1 cellular context compared by ENCODE assay signal in genomic region chr3:36866358-36866757, GRCh38.
TF ChIP-seq lines count a peak whose summit lies in the region.

No MANE protein-coding gene starts in this region.

TF ChIP-seq in GM23338, 12 proteins besides CTCF, POLR2A, EP300 and RAD21 (continued from another document):
- TF ChIP-seq ZNF462 (CRISPR knock-in tag; IDR thresholded peaks at IDR 0.05) (no peak), ZNF114 (CRISPR knock-in tag; IDR thresholded peaks at IDR 0.05) (no peak), STAT1 (IDR thresholded peaks at IDR 0.05; ENCODE audit: unreplicated experiment) (no peak), EZH2 (IDR thresholded peaks at IDR 0.05; ENCODE audit: low read depth, unreplicated experiment) (no peak)
